In genomic region chr1:116571215-116571919, GRCh38 we compare ENCODE assay signal across 8 cellular contexts. TPM values are rescaled to one million over a fixed set of nuclear protein-coding genes. Genes with fewer than 3 reads are reported as not detected.
A peak's percentile ranks its signal among the peaks of the same experiment; 100 is the strongest.
DNase-seq lines count a peak whose midpoint lies in the region; ATAC-seq, FAIRE-seq and TF ChIP-seq lines count a peak whose summit lies in the region.

No MANE protein-coding gene starts in this region.

- no peaks in the 10 kb centered on the region for H3K27me3 ChIP-seq in GM12878 (replicated peaks in 1 of 2; ENCODE audit: control insufficient read depth in 2 of 2, insufficient read depth in 2 of 2, low read length in 1 of 2)
- H3K27me3 ChIP-seq in right lobe of liver: no peaks in the 10 kb centered on the region
- no peaks in the 10 kb centered on the region for H3K27me3 ChIP-seq in upper lobe of left lung

- TF ChIP-seq RAD21 in GM12878 (IDR thresholded peaks at IDR 0.05; ENCODE audit: insufficient read depth, low read depth, low read length): no peak

- H3K27me3 Mint-ChIP-seq in activated T-cell treated with anti-CD3 and anti-CD28 coated beads, Interleukin-2, amount 50 U/mL, for 24 hours: peaks cover 5% of the 10 kb centered on the region

- peaks cover 54% of the 10 kb centered on the region for H3K79me2 ChIP-seq in GM12878 (ENCODE audit: control insufficient read depth, insufficient read depth, low read length)

- TF ChIP-seq EP300 in GM12878 (IDR thresholded peaks at IDR 0.05; ENCODE audit: borderline replicate concordance in 1 of 2, control insufficient read depth in 1 of 2, low read depth in 2 of 2, low read length in 2 of 2) (no peak), upper lobe of left lung (IDR thresholded peaks at IDR 0.05) (no peak)

- H3K4me1 ChIP-seq in GM12878 (ENCODE audit: control insufficient read depth, insufficient read depth, low read length) (peaks cover 42% of the 10 kb centered on the region), right lobe of liver (peaks cover 0 to 8% (median 0%) of the 10 kb centered on the region in 4 donors), upper lobe of left lung (peaks cover 24 to 43% (median 32%) of the 10 kb centered on the region in 4 donors)

- H3K4me3 ChIP-seq in GM12878: peak overlapping the region; percentile 97
- peak overlapping the region; percentile 69 to 88 (median 78) for H3K4me3 ChIP-seq in right lobe of liver
- peak overlapping the region; percentile 77 to 93 (median 86) for H3K4me3 ChIP-seq in upper lobe of left lung

- H3K9me3 ChIP-seq in GM12878 (replicated peaks; ENCODE audit: control insufficient read depth, insufficient read depth, low read length): no peaks in the 10 kb centered on the region; the same call in 2 of the 3 replicates
- H3K9me3 ChIP-seq in right lobe of liver: no peaks in the 10 kb centered on the region
- H3K9me3 ChIP-seq in upper lobe of left lung: no peaks in the 10 kb centered on the region

- H3K4me2 ChIP-seq in GM12878 (ENCODE audit: control insufficient read depth, insufficient read depth): peak overlapping the region; percentile 89

- POLR2A ChIA-PET in GM12878 (lab: Charles Lee): interaction anchor here (0.6 to 7.0 kb wide), 7 partner anchors 13 to 487 kb away, joined by 3 to 95 read pairs (median 3); no protein-coding TSS in a partner anchor

- H3K36me3 Mint-ChIP-seq in activated T-cell treated with anti-CD3 and anti-CD28 coated beads, Interleukin-2, amount 50 U/mL, for 24 hours (ENCODE audit: low read depth): peaks cover 13% of the 10 kb centered on the region

- RAD21 ChIA-PET in GM12878 (lab: Charles Lee; ENCODE audit: unreplicated experiment): interaction anchor here (0.7 to 4.8 kb wide), 15 partner anchors 14 to 557 kb away, joined by 3 to 100 read pairs (median 4); partner anchors contain the start of genes IGSF3 and TTF2

- WGBS in GM12878 (ENCODE audit: insufficient coverage, insufficient replicate concordance, low lambda C conversion rate, missing lambda C conversion rate): 11% methylated on average over 24 of the region's 24 CpGs
- 11% methylated on average over 14 of the region's 24 CpGs for WGBS in right lobe of liver (ENCODE audit: insufficient coverage, low coverage, low lambda C conversion rate, missing lambda C conversion rate)
- 12 to 15% methylated on average over 21 to 24 of the region's 24 CpGs for WGBS in upper lobe of left lung, 2 donors

- in situ Hi-C loops in GM12878 (cut with MboI): loop anchor here (25.0 kb wide), 1 partner anchor 1091 kb away; no protein-coding TSS in a partner anchor

- H3K4me1 Mint-ChIP-seq in activated T-cell treated with anti-CD3 and anti-CD28 coated beads, Interleukin-2, amount 50 U/mL, for 24 hours (ENCODE audit: low read depth): peaks cover 69% of the 10 kb centered on the region

- H3K36me3 ChIP-seq in GM12878 (ENCODE audit: control insufficient read depth in 2 of 2, insufficient read depth in 2 of 2, low read length in 1 of 2): peaks cover 0 to 3% of the 10 kb centered on the region in 2 experiments; a peak in 1 of 4 replicates
- no peaks in the 10 kb centered on the region for H3K36me3 ChIP-seq in right lobe of liver
- no peaks in the 10 kb centered on the region for H3K36me3 ChIP-seq in upper lobe of left lung

- H2AFZ ChIP-seq in GM12878 (ENCODE audit: control insufficient read depth, low read depth, low read length): peak overlapping the region; percentile 20; the same call in 1 of the 2 replicates

- H4K20me1 ChIP-seq in GM12878 (ENCODE audit: control insufficient read depth, insufficient read depth): no peaks in the 10 kb centered on the region

- H3K9me3 Mint-ChIP-seq in activated T-cell treated with anti-CD3 and anti-CD28 coated beads, Interleukin-2, amount 50 U/mL, for 24 hours: no peaks in the 10 kb centered on the region

- TF ChIP-seq POLR2A in GM12878 (IDR thresholded peaks at IDR 0.05; ENCODE audit: low read depth, low read length): no peak
- no peak for TF ChIP-seq POLR2A in right lobe of liver (IDR thresholded peaks at IDR 0.05)
- no peak for TF ChIP-seq POLR2A in upper lobe of left lung (IDR thresholded peaks at IDR 0.05)

- peak overlapping the region; percentile 79 for H3K9ac ChIP-seq in GM12878 (ENCODE audit: control insufficient read depth, insufficient read depth, low read length)

- peak overlapping the region; percentile 93 for H3K4me3 Mint-ChIP-seq in activated T-cell treated with anti-CD3 and anti-CD28 coated beads, Interleukin-2, amount 50 U/mL, for 24 hours

- SMC1A ChIA-PET in GM12878 (lab: Charles Lee; ENCODE audit: uncharacterized antibody, unreplicated experiment): interaction anchor here (0.7 to 4.8 kb wide), 12 partner anchors 13 to 558 kb away, joined by 3 to 67 read pairs (median 4); partner anchors contain the start of gene TTF2

- CTCF ChIA-PET in GM12878 (lab: Yijun Ruan, JAX): interaction anchor here (0.7 to 5.4 kb wide), 16 partner anchors 12 to 558 kb away, joined by 3 to 137 read pairs (median 4); partner anchors contain the start of genes IGSF3 and TTF2

- peak overlapping the region; percentile 85 for H3K27ac Mint-ChIP-seq in activated T-cell treated with anti-CD3 and anti-CD28 coated beads, Interleukin-2, amount 50 U/mL, for 24 hours

- TF ChIP-seq CTCF in GM12878 (IDR thresholded peaks at IDR 0.05 in 2 of 3, conservative IDR thresholded peaks at IDR 0.05 in 1 of 3; ENCODE audit: control insufficient read depth in 2 of 3, extremely low read depth in 1 of 3, insufficient read depth in 1 of 3, low read depth in 3 of 3, low read length in 3 of 3) (no peak), right lobe of liver (IDR thresholded peaks at IDR 0.05) (no peak), upper lobe of left lung (IDR thresholded peaks at IDR 0.05) (no peak)

- intact Hi-C loops in GM12878 (cut with micrococcal nuclease; ENCODE audit: unreplicated experiment): loop anchor here (2.0 to 10.0 kb wide), 5 partner anchors 15 to 556 kb away; no protein-coding TSS in a partner anchor
- intact Hi-C loops in right lobe of liver (cut with DNase I): no loop called here

- DNase-seq in activated T-cell treated with anti-CD3 and anti-CD28 coated beads, Interleukin-2, amount 50 U/mL, for 24 hours: no peak
- DNase-seq in activated T-cell treated with anti-CD3 and anti-CD28 coated beads for 4 hours: no peak
- DNase-seq in GM12878 (ENCODE audit: low read depth, low spot score): no peak
- DNase-seq in right lobe of liver: no peak
- no peak for DNase-seq in upper lobe of left lung
- no peak for DNase-seq in COR-L47 (lab: John Stamatoyannopoulos, UW)
- DNase-seq in NCI-H748 (lab: John Stamatoyannopoulos, UW; ENCODE audit: unreplicated experiment): no peak
- DNase-seq in GF-D8 (lab: John Stamatoyannopoulos, UW): no peak

- H3K27ac ChIP-seq in GM12878 (ENCODE audit: control insufficient read depth, insufficient read depth) (peak overlapping the region; percentile 95), right lobe of liver (peak overlapping the region; percentile 75 to 89 (median 87)), upper lobe of left lung (peak overlapping the region; percentile 98 to 100 (median 100))

- BruUV-seq in GM12878 (replicated peaks; lab: Mats Ljungman, UMichigan): TSS peak; percentile 76

- no peak for ATAC-seq in GM12878
- no peak for ATAC-seq in right lobe of liver
- peak in 1 of 2 donors; percentile 16 for ATAC-seq in upper lobe of left lung (ENCODE audit: low FRiP score in 2 of 2)

- FAIRE-seq in GM12878 (lab: Jason Lieb, UNC): no peak

TF ChIP-seq in GM12878, 131 proteins besides CTCF, POLR2A, EP300 and RAD21 (continues in another document):
- TF ChIP-seq CBX5 (IDR thresholded peaks at IDR 0.05; ENCODE audit: low read depth): 0 out of 2 replicates have a peak, but pooled peaks have one; percentile 18
- TF ChIP-seq ZBTB33 (IDR thresholded peaks at IDR 0.05): no peak
- TF ChIP-seq TARDBP (IDR thresholded peaks at IDR 0.05; ENCODE audit: borderline replicate concordance): no peak

RNA-seq across cellular contexts. Expression of gene CD58, which starts 0.5 kb away (rescaled TPM):
- 332 and 350 TPM in 2 replicates for total RNA-seq in GM12878 (2013; cell fraction: nucleolus; rRNA removed)
- total RNA-seq in GM12878 (2014; rRNA removed) (105 and 127 TPM in 2 replicates), GM12878 (2014; rRNA removed; fragmentation: Illumina TruSeq; extraction: Trizol) (130 and 131 TPM in 2 replicates), GM12878 (2021) (67.7 and 70.4 TPM in 2 replicates), right lobe of liver (10 to 100 TPM in 2 of 6 experiments, 1 to 10 TPM in 4; 3.5 to 13.8 (median 7.5) TPM), upper lobe of left lung (10 to 100 TPM; 17.8 to 52.0 (median 32.4) TPM)
- 53.2 TPM for polyA plus RNA-seq in GM12878 (2011; ENCODE audit: low read depth)
- polyA plus RNA-seq in GM12878 (2011; rRNA removed) (172 and 229 TPM in 2 replicates), GM12878 (2014; fragmentation: Illumina TruSeq; extraction: Trizol) (164 and 219 TPM in 2 replicates), GM12878 (2014; fragmentation: Nextera tagmentation; extraction: Ambion mirVana) (100 to 1,000 TPM; 110 to 125 TPM), GM12878 (2014; rRNA removed) (95.3 and 128 TPM in 2 replicates), GM12878 (2016; fragmentation: Nextera tagmentation; extraction: Ambion mirVana) (100 to 1,000 TPM; 241 to 252 TPM)
- polyA plus RNA-seq in GM12878 (2011; cell fraction: cytosol; rRNA removed): 60.9 and 69.0 TPM in 2 replicates
- 101 and 112 TPM in 2 replicates for polyA plus RNA-seq in GM12878 (2011; cell fraction: nucleus; rRNA removed)
- polyA plus RNA-seq in GM12878 (2012): 83.8 and 106 TPM in 2 replicates
- 56.7 and 124 TPM in 2 replicates for polyA minus RNA-seq in GM12878 (2011; rRNA and poly(A)+ RNA removed)
- polyA minus RNA-seq in GM12878 (2011; cell fraction: cytosol; rRNA and poly(A)+ RNA removed): 24.1 and 29.8 TPM in 2 replicates
- polyA minus RNA-seq in GM12878 (2011; cell fraction: nucleus; rRNA and poly(A)+ RNA removed): 84.6 and 101 TPM in 2 replicates
